ENCODE assay signal across 21 cellular contexts in genomic region chr1:117541585-117541984, GRCh38.
"Had no signal": no experiment of that assay in that cellular context is flagged by ENCODE, and none has a peak within 500 bp of the region (broad histone marks: within the 10 kb centered on the region; RNA-seq: fewer than 3 reads in every experiment).

No MANE protein-coding gene starts in this region.

- H3K9me3 Mint-ChIP-seq: activated B cell treated with CpG ODN at 0.5 μM for 24 hours; activated CD4-positive, alpha-beta memory T cell treated with anti-CD3 and anti-CD28 coated beads for 36 hours; activated T-helper 1 cell treated with anti-CD3 and anti-CD28 coated beads, Interleukin-12 subunit alpha, Interleukin-12 subunit beta, Interleukin-2, Interleukin-4 antibody, amounts not matched to agents 30 ng/mL and 10 ng/mL and 1 ng/mL, durations not matched to agents 14 hours and 24 hours and 36 hours; mesothelial cell of epicardium; naive B cell; nephron progenitor cell had no signal

- H3K9me3 ChIP-seq: colonic mucosa, neutrophil, spleen, testis had no signal

- H3K4me3 Mint-ChIP-seq: activated B cell treated with CpG ODN at 0.5 μM for 24 hours; activated CD4-positive, alpha-beta memory T cell treated with anti-CD3 and anti-CD28 coated beads for 36 hours; activated T-helper 1 cell treated with anti-CD3 and anti-CD28 coated beads, Interleukin-12 subunit alpha, Interleukin-12 subunit beta, Interleukin-2, Interleukin-4 antibody, amounts not matched to agents 30 ng/mL and 10 ng/mL and 1 ng/mL, durations not matched to agents 14 hours and 24 hours and 36 hours; mesothelial cell of epicardium; naive B cell; nephron progenitor cell had no signal

- H3K27ac ChIP-seq: cardiac muscle cell, colonic mucosa, neutrophil, spleen, testis had no signal

- DNase-seq: activated B cell treated with CpG ODN at 0.5 μM for 24 hours; activated CD4-positive, alpha-beta memory T cell treated with anti-CD3 and anti-CD28 coated beads for 36 hours; activated CD8-positive, alpha-beta memory T cell treated with anti-CD3 and anti-CD28 coated beads, Interleukin-2, amount 50 U/mL, for 4 hours; activated effector memory CD4-positive, alpha-beta T cell treated with anti-CD3 and anti-CD28 coated beads, Interleukin-2, amount 50 U/mL, for 16 hours; activated naive CD4-positive, alpha-beta T cell treated with anti-CD3 and anti-CD28 coated beads, Interleukin-2, amount 50 U/mL, for 16 hours; activated T-cell treated with anti-CD3 and anti-CD28 coated beads, Interleukin-2, amount 50 U/mL, for 1 hour; anterior cingulate cortex; cerebellar nuclear complex; colonic mucosa; effector memory CD4-positive, alpha-beta T cell; left ventricle myocardium superior; naive B cell; nephron progenitor cell; spleen; stimulated activated naive CD4-positive, alpha-beta T cell; testis; trophoblast cell had no signal

- H3K4me1 Mint-ChIP-seq: nephron progenitor cell had no signal

- H3K27ac Mint-ChIP-seq: activated B cell treated with CpG ODN at 0.5 μM for 24 hours; activated CD4-positive, alpha-beta memory T cell treated with anti-CD3 and anti-CD28 coated beads for 36 hours; activated T-helper 1 cell treated with anti-CD3 and anti-CD28 coated beads, Interleukin-12 subunit alpha, Interleukin-12 subunit beta, Interleukin-2, Interleukin-4 antibody, amounts not matched to agents 30 ng/mL and 10 ng/mL and 1 ng/mL, durations not matched to agents 14 hours and 24 hours and 36 hours; mesothelial cell of epicardium; naive B cell; nephron progenitor cell had no signal

- H3K36me3 ChIP-seq: cardiac muscle cell, colonic mucosa, neutrophil, spleen had no signal

- H3K27me3 Mint-ChIP-seq: activated B cell treated with CpG ODN at 0.5 μM for 24 hours; activated CD4-positive, alpha-beta memory T cell treated with anti-CD3 and anti-CD28 coated beads for 36 hours had no signal

- H3K27me3 ChIP-seq: cardiac muscle cell, colonic mucosa, spleen, testis had no signal

- H3K36me3 Mint-ChIP-seq: activated CD4-positive, alpha-beta memory T cell treated with anti-CD3 and anti-CD28 coated beads for 36 hours; mesothelial cell of epicardium; naive B cell had no signal

- H3K4me3 ChIP-seq: cardiac muscle cell, colonic mucosa, spleen, testis had no signal

- H3K4me1 ChIP-seq: colonic mucosa, testis had no signal
